ENCODE assay signal across 22 cellular contexts in genomic region chr4:6280365-6280996, GRCh38. TPM values are rescaled to one million over a fixed set of nuclear protein-coding genes. Genes with fewer than 3 reads are reported as not detected.
DNase-seq lines count a peak whose midpoint lies in the region; ATAC-seq and FAIRE-seq lines count a peak whose summit lies in the region.
"Had no signal": no experiment of that assay in that cellular context is flagged by ENCODE, and none has a peak within 500 bp of the region (broad histone marks: within the 10 kb centered on the region; RNA-seq: fewer than 3 reads in every experiment).

No MANE protein-coding gene starts in this region.

- no peak overlapping the region for H3K4me3 ChIP-seq in small intestine (ENCODE audit: low read depth in 1 of 2, low read length in 2 of 2)
- H3K4me3 ChIP-seq: cardiac muscle cell, K562, PC-9, tibial nerve had no signal

- H3K9me3 ChIP-seq in small intestine (ENCODE audit: control insufficient read depth, low read depth): no peaks in the 10 kb centered on the region
- H3K9me3 ChIP-seq: SK-N-SH, tibial nerve had no signal

- H3K4me1 ChIP-seq in small intestine (ENCODE audit: control insufficient read depth in 2 of 2, insufficient read depth in 1 of 2, low read depth in 1 of 2, low read length in 1 of 2): peaks cover 9 to 16% of the 10 kb centered on the region in 2 donors

- H3K27ac ChIP-seq in small intestine (ENCODE audit: low read depth in 1 of 2, low read length in 1 of 2): no peak overlapping the region
- H3K27ac ChIP-seq: cardiac muscle cell, PC-9 had no signal

- no peak for FAIRE-seq in small intestine (lab: Jason Lieb, UNC)
- FAIRE-seq: K562 had no signal

- WGBS in small intestine, 3 donors: 52 to 80% (median 70%) methylated on average over 16 of the region's 16 CpGs

- ATAC-seq in esophagus mucosa: peak; percentile 95
- no peak for ATAC-seq in HG03039 (IDR thresholded peaks at IDR 0.05; ENCODE audit: unreplicated experiment)
- no peak for ATAC-seq in GM18861 (IDR thresholded peaks at IDR 0.05; ENCODE audit: unreplicated experiment)
- ATAC-seq: activated CD8-positive, alpha-beta memory T cell treated with anti-CD3 and anti-CD28 coated beads, Interleukin-2, amount 10 ng/mL, durations not matched to agents 7 days and 5 days; activated naive CD8-positive, alpha-beta T cell treated with anti-CD3 and anti-CD28 coated beads, Interleukin-2, amount 50 U/mL, for 24 hours; activated T-helper 17 cell treated with anti-CD3 and anti-CD28 coated beads, Interleukin-2, amount 50 U/mL, for 72 hours; K562; natural killer cell treated with Interleukin-12 subunit alpha and Interleukin-12 subunit beta and Interleukin-15 and Interleukin-18, amount 100 ng/mL, for 72 hours had no signal

- DNase-seq in COLO668 (lab: John Stamatoyannopoulos, UW; ENCODE audit: unreplicated experiment) (peak; percentile 93), NCI-H69 (lab: John Stamatoyannopoulos, UW) (peak; percentile 68), small intestine (peak; percentile 81), midbrain (lab: John Stamatoyannopoulos, UW) (no peak), NCI-H2227 (lab: John Stamatoyannopoulos, UW; ENCODE audit: unreplicated experiment) (no peak)
- DNase-seq: activated CD4-positive, CD25-positive, alpha-beta regulatory T cell treated with anti-CD3 and anti-CD28 coated beads, Interleukin-2, amount 50 U/mL, for 72 hours; activated CD8-positive, alpha-beta memory T cell treated with anti-CD3 and anti-CD28 coated beads, Interleukin-2, amount 10 ng/mL, durations not matched to agents 7 days and 5 days; activated naive CD8-positive, alpha-beta T cell treated with anti-CD3 and anti-CD28 coated beads, Interleukin-2, amount 50 U/mL, for 24 hours; CD8-positive, alpha-beta memory T cell; NCI-H2107; NCI-H748 treated with DMSO at 0.1 percent for 48 hours; SK-N-SH; T1000 had no signal

- peaks cover 0 to 3% of the 10 kb centered on the region in 2 donors for H3K36me3 ChIP-seq in small intestine (ENCODE audit: control insufficient read depth in 2 of 2, insufficient read depth in 2 of 2, low read length in 2 of 2)
- H3K36me3 ChIP-seq: cardiac muscle cell had no signal

- no peaks in the 10 kb centered on the region for H3K27me3 ChIP-seq in small intestine (ENCODE audit: control insufficient read depth in 2 of 2, insufficient read depth in 2 of 2, low read length in 2 of 2)
- H3K27me3 ChIP-seq: cardiac muscle cell, tibial nerve had no signal

RNA-seq across cellular contexts. Expression of gene WFS1, which starts 10.8 kb away (rescaled TPM):
- 3.7 TPM for total RNA-seq in esophagus mucosa
- polyA plus RNA-seq in small intestine: 10 to 100 TPM in 1 of 3 donors, 1 to 10 TPM in 2; 4.1 to 15.7 (median 8.7) TPM

Comparison
In these comparisons a context has a peak if more than half of its experiments do, and no peak if none do; other contexts are left out.
1. DNase-seq: peak in COLO668 (single experiment), NCI-H69 (single experiment) and small intestine (single experiment); none in midbrain (single experiment) and NCI-H2227 (single experiment).